Comparison of ENCODE assay signal across 9 cellular contexts in the genomic region with DNA sequence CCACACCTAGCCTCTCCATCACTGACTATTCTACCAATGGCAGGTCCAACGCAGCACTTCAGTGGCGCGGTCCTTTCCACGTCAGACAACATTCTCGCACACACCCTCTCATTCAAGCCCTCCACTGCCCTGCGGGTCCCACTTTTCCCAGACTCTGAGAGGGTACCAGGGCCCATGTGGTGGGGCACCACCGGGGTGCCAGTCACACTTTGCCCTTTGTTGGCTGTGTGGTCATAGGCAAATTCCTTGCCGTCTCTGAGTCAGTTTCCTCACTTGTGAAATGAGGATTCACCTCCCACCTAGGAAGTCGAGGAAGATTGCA. TPM values are rescaled to one million over a fixed set of nuclear protein-coding genes. Genes with fewer than 3 reads are reported as not detected.
DNase-seq lines count a peak whose midpoint lies in the region; ATAC-seq and TF ChIP-seq lines count a peak whose summit lies in the region.
"Had no signal": no experiment of that assay in that cellular context is flagged by ENCODE, and none has a peak within 500 bp of the region (broad histone marks: within the 10 kb centered on the region; RNA-seq: fewer than 3 reads in every experiment).

No MANE protein-coding gene starts in this region.

- H3K36me3 ChIP-seq in lower lobe of right lung (no peaks in the 10 kb centered on the region), upper lobe of right lung (no peaks in the 10 kb centered on the region)

- H3K27me3 Mint-ChIP-seq in activated naive CD4-positive, alpha-beta T cell treated with anti-CD3 and anti-CD28 coated beads, Interleukin-2, amount 50 U/mL, for 24 hours: no peaks in the 10 kb centered on the region

- H3K9me3 ChIP-seq in lower lobe of right lung (no peaks in the 10 kb centered on the region), upper lobe of right lung (no peaks in the 10 kb centered on the region)

- DNase-seq in activated naive CD4-positive, alpha-beta T cell treated with anti-CD3 and anti-CD28 coated beads, Interleukin-2, amount 50 U/mL, for 72 hours (ENCODE audit: low spot score in 2 of 2): no peak
- DNase-seq in astrocyte of the spinal cord (ENCODE audit: low read depth, low spot score): no peak
- DNase-seq in lower lobe of right lung: no peak
- peak; percentile 58 for DNase-seq in upper lobe of right lung
- no peak for DNase-seq in dermis blood vessel endothelial cell
- DNase-seq in NCI-H1694 (lab: John Stamatoyannopoulos, UW): no peak
- no peak for DNase-seq in activated CD8-positive, alpha-beta memory T cell treated with anti-CD3 and anti-CD28 coated beads, Interleukin-2, amount 50 U/mL, for 48 hours
- DNase-seq: SIG-M5 had no signal

- H3K36me3 Mint-ChIP-seq in activated naive CD4-positive, alpha-beta T cell treated with anti-CD3 and anti-CD28 coated beads, Interleukin-2, amount 50 U/mL, for 24 hours: no peaks in the 10 kb centered on the region
- H3K36me3 Mint-ChIP-seq in activated naive CD4-positive, alpha-beta T cell treated with anti-CD3 and anti-CD28 coated beads, Interleukin-2, amount 50 U/mL, for 72 hours: no peaks in the 10 kb centered on the region

- H3K27me3 ChIP-seq in lower lobe of right lung (ENCODE audit: low read depth) (no peaks in the 10 kb centered on the region), upper lobe of right lung (no peaks in the 10 kb centered on the region)

- H3K27ac ChIP-seq in lower lobe of right lung (no peak overlapping the region), upper lobe of right lung (peak overlapping the region; percentile 6)

- peak overlapping the region; percentile 87 for H3K4me3 ChIP-seq in astrocyte of the spinal cord (ENCODE audit: low read depth, low read length)
- peak overlapping the region; percentile 63 for H3K4me3 ChIP-seq in lower lobe of right lung
- H3K4me3 ChIP-seq in upper lobe of right lung: peak overlapping the region; percentile 79

- H3K4me1 ChIP-seq in lower lobe of right lung: peaks cover 50% of the 10 kb centered on the region
- H3K4me1 ChIP-seq in upper lobe of right lung: peaks cover 44% of the 10 kb centered on the region

- H3K9me3 Mint-ChIP-seq in activated naive CD4-positive, alpha-beta T cell treated with anti-CD3 and anti-CD28 coated beads, Interleukin-2, amount 50 U/mL, for 24 hours: no peaks in the 10 kb centered on the region
- H3K9me3 Mint-ChIP-seq in activated naive CD4-positive, alpha-beta T cell treated with anti-CD3 and anti-CD28 coated beads, Interleukin-2, amount 50 U/mL, for 72 hours: no peaks in the 10 kb centered on the region

- no peak overlapping the region for H3K27ac Mint-ChIP-seq in activated naive CD4-positive, alpha-beta T cell treated with anti-CD3 and anti-CD28 coated beads, Interleukin-2, amount 50 U/mL, for 24 hours
- no peak overlapping the region for H3K27ac Mint-ChIP-seq in activated naive CD4-positive, alpha-beta T cell treated with anti-CD3 and anti-CD28 coated beads, Interleukin-2, amount 50 U/mL, for 72 hours

- in situ Hi-C loops in astrocyte of the spinal cord (cut with HindIII; ENCODE audit: low sequenced_read_pairs): no loop called here

- H3K4me3 Mint-ChIP-seq in activated naive CD4-positive, alpha-beta T cell treated with anti-CD3 and anti-CD28 coated beads, Interleukin-2, amount 50 U/mL, for 24 hours: peak overlapping the region; percentile 44

- TF ChIP-seq CTCF in astrocyte of the spinal cord (IDR thresholded peaks at IDR 0.05; ENCODE audit: low read depth, low read length): no peak
- TF ChIP-seq CTCF in lower lobe of right lung (IDR thresholded peaks at IDR 0.05): no peak
- TF ChIP-seq CTCF in upper lobe of right lung (IDR thresholded peaks at IDR 0.05): no peak

- H3K4me1 Mint-ChIP-seq in activated naive CD4-positive, alpha-beta T cell treated with anti-CD3 and anti-CD28 coated beads, Interleukin-2, amount 50 U/mL, for 24 hours: peaks cover 17% of the 10 kb centered on the region

- intact Hi-C loops in lower lobe of right lung (cut with DNase I) (no loop called here), upper lobe of right lung (cut with DNase I) (no loop called here)

- no peak for ATAC-seq in activated naive CD4-positive, alpha-beta T cell treated with anti-CD3 and anti-CD28 coated beads, Interleukin-2, amount 50 U/mL, for 72 hours
- no peak for ATAC-seq in lower lobe of right lung
- ATAC-seq in upper lobe of right lung: no peak

RNA-seq across cellular contexts. Expression of gene PLCD3, which starts 1.1 kb away (rescaled TPM):
- total RNA-seq in activated naive CD4-positive, alpha-beta T cell treated with anti-CD3 and anti-CD28 coated beads, Interleukin-2, amount 50 U/mL, for 72 hours: 1 to 10 TPM; 3.9 to 7.7 TPM
- total RNA-seq in lower lobe of right lung (38.3 TPM), upper lobe of right lung (37.0 TPM), dermis blood vessel endothelial cell (51.3 and 51.4 TPM in 2 replicates)

RNA-seq across cellular contexts. Expression of gene ACBD4, which starts 4.2 kb away (rescaled TPM):
- 10 to 100 TPM; 12.9 to 18.9 TPM for total RNA-seq in activated naive CD4-positive, alpha-beta T cell treated with anti-CD3 and anti-CD28 coated beads, Interleukin-2, amount 50 U/mL, for 72 hours
- 16.6 TPM for total RNA-seq in lower lobe of right lung
- 16.3 TPM for total RNA-seq in upper lobe of right lung
- total RNA-seq in dermis blood vessel endothelial cell: 4.5 and 4.9 TPM in 2 replicates

RNA-seq across cellular contexts. Expression of gene HEXIM1, which starts 17.0 kb away (rescaled TPM):
- 10 to 100 TPM; 50.9 to 93.3 TPM for total RNA-seq in activated naive CD4-positive, alpha-beta T cell treated with anti-CD3 and anti-CD28 coated beads, Interleukin-2, amount 50 U/mL, for 72 hours
- 33.9 TPM for total RNA-seq in lower lobe of right lung
- 36.1 TPM for total RNA-seq in upper lobe of right lung
- total RNA-seq in dermis blood vessel endothelial cell: 7.0 and 11.0 TPM in 2 replicates

RNA-seq across cellular contexts. Expression of gene HEXIM2, which starts 30.4 kb away (rescaled TPM):
- 1 to 10 TPM; 6.0 to 6.3 TPM for total RNA-seq in activated naive CD4-positive, alpha-beta T cell treated with anti-CD3 and anti-CD28 coated beads, Interleukin-2, amount 50 U/mL, for 72 hours
- total RNA-seq in lower lobe of right lung (6.4 TPM), upper lobe of right lung (5.7 TPM), dermis blood vessel endothelial cell (4.1 and 4.8 TPM in 2 replicates)
